26 cellular contexts compared by ENCODE assay signal in genomic region chr22:31723699-31724098, GRCh38.
"Had no signal": no experiment of that assay in that cellular context is flagged by ENCODE, and none has a peak within 500 bp of the region (broad histone marks: within the 10 kb centered on the region; RNA-seq: fewer than 3 reads in every experiment).

No MANE protein-coding gene starts in this region.

- H3K4me3 Mint-ChIP-seq: activated CD4-positive, alpha-beta T cell treated with anti-CD3 and anti-CD28 coated beads, Interleukin-2, amount 10 ng/mL, durations not matched to agents 24 days and 14 days; activated CD8-positive, alpha-beta T cell treated with anti-CD3 and anti-CD28 coated beads for 36 hours; activated naive CD4-positive, alpha-beta T cell treated with anti-CD3 and anti-CD28 coated beads, Interleukin-2, amount 10 ng/mL, durations not matched to agents 7 days and 5 days; activated naive CD8-positive, alpha-beta T cell; activated T-helper 1 cell treated with anti-CD3 and anti-CD28 coated beads, Interleukin-12 subunit alpha, Interleukin-12 subunit beta, Interleukin-2, Interleukin-4 antibody, amounts not matched to agents 30 ng/mL and 10 ng/mL and 1 ng/mL, durations not matched to agents 14 hours and 24 hours and 36 hours; T-helper 1 cell treated with Interleukin-12 subunit alpha and Interleukin-12 subunit beta and Interleukin-4 antibody, amounts not matched to agents 30 μg/mL and 1 μg/mL, for 36 hours; T-helper 2 cell treated with Interferon-gamma antibody and Interleukin-4, amounts not matched to agents 5 μg/mL and 100 μg/mL, for 36 hours had no signal

- DNase-seq: activated CD4-positive, alpha-beta T cell treated with anti-CD3 and anti-CD28 coated beads, Interleukin-2, amount 10 ng/mL, durations not matched to agents 24 days and 14 days; activated CD8-positive, alpha-beta T cell treated with anti-CD3 and anti-CD28 coated beads for 36 hours; activated effector memory CD4-positive, alpha-beta T cell treated with Interleukin-2 at 50 U/mL for 16 hours; activated naive CD4-positive, alpha-beta T cell treated with anti-CD3 and anti-CD28 coated beads, Interleukin-2, amount 10 ng/mL, durations not matched to agents 7 days and 5 days; activated T-cell treated with anti-CD3 and anti-CD28 coated beads, Interleukin-2, amount 50 U/mL, for 1 hour; amniotic stem cell; aorta; brain microvascular endothelial cell; central memory CD4-positive, alpha-beta T cell; Kasumi-1; KG1; MM.1S; MV-4-11; NCI-H1092; NCI-H1436 treated with DMSO at 0.1 percent for 48 hours; NCI-H1694 treated with DMSO at 0.1 percent for 48 hours; NCI-H2029; NCI-H345; NCI-H524 treated with DMSO at 0.1 percent for 48 hours; SHP77 treated with DMSO at 0.1 percent for 48 hours; SK-N-SH had no signal

- H3K36me3 Mint-ChIP-seq: activated naive CD8-positive, alpha-beta T cell had no signal

- H3K27me3 Mint-ChIP-seq: activated CD4-positive, alpha-beta T cell treated with anti-CD3 and anti-CD28 coated beads, Interleukin-2, amount 10 ng/mL, durations not matched to agents 24 days and 14 days; activated CD8-positive, alpha-beta T cell treated with anti-CD3 and anti-CD28 coated beads for 36 hours; activated naive CD4-positive, alpha-beta T cell treated with anti-CD3 and anti-CD28 coated beads, Interleukin-2, amount 10 ng/mL, durations not matched to agents 7 days and 5 days; activated naive CD8-positive, alpha-beta T cell had no signal

- H3K9me3 Mint-ChIP-seq: activated CD4-positive, alpha-beta T cell treated with anti-CD3 and anti-CD28 coated beads, Interleukin-2, amount 10 ng/mL, durations not matched to agents 24 days and 14 days; activated CD8-positive, alpha-beta T cell treated with anti-CD3 and anti-CD28 coated beads for 36 hours; activated naive CD4-positive, alpha-beta T cell treated with anti-CD3 and anti-CD28 coated beads, Interleukin-2, amount 10 ng/mL, durations not matched to agents 7 days and 5 days; activated T-helper 1 cell treated with anti-CD3 and anti-CD28 coated beads, Interleukin-12 subunit alpha, Interleukin-12 subunit beta, Interleukin-2, Interleukin-4 antibody, amounts not matched to agents 30 ng/mL and 10 ng/mL and 1 ng/mL, durations not matched to agents 14 hours and 24 hours and 36 hours; T-helper 1 cell treated with Interleukin-12 subunit alpha and Interleukin-12 subunit beta and Interleukin-4 antibody, amounts not matched to agents 30 μg/mL and 1 μg/mL, for 36 hours; T-helper 2 cell treated with Interferon-gamma antibody and Interleukin-4, amounts not matched to agents 5 μg/mL and 100 μg/mL, for 36 hours had no signal

- ATAC-seq: activated CD8-positive, alpha-beta T cell treated with anti-CD3 and anti-CD28 coated beads for 36 hours; Panc1 had no signal

- H3K27ac Mint-ChIP-seq: activated CD4-positive, alpha-beta T cell treated with anti-CD3 and anti-CD28 coated beads, Interleukin-2, amount 10 ng/mL, durations not matched to agents 24 days and 14 days; activated CD8-positive, alpha-beta T cell treated with anti-CD3 and anti-CD28 coated beads for 36 hours; activated naive CD4-positive, alpha-beta T cell treated with anti-CD3 and anti-CD28 coated beads, Interleukin-2, amount 10 ng/mL, durations not matched to agents 7 days and 5 days; activated naive CD8-positive, alpha-beta T cell; activated T-helper 1 cell treated with anti-CD3 and anti-CD28 coated beads, Interleukin-12 subunit alpha, Interleukin-12 subunit beta, Interleukin-2, Interleukin-4 antibody, amounts not matched to agents 30 ng/mL and 10 ng/mL and 1 ng/mL, durations not matched to agents 14 hours and 24 hours and 36 hours; T-helper 1 cell treated with Interleukin-12 subunit alpha and Interleukin-12 subunit beta and Interleukin-4 antibody, amounts not matched to agents 30 μg/mL and 1 μg/mL, for 36 hours; T-helper 2 cell treated with Interferon-gamma antibody and Interleukin-4, amounts not matched to agents 5 μg/mL and 100 μg/mL, for 36 hours had no signal

- H3K4me1 Mint-ChIP-seq: activated naive CD4-positive, alpha-beta T cell treated with anti-CD3 and anti-CD28 coated beads, Interleukin-2, amount 10 ng/mL, durations not matched to agents 7 days and 5 days had no signal
